ENCODE assay signal across 10 cellular contexts in genomic region chr17:76539631-76540271, GRCh38. TPM values are rescaled to one million over a fixed set of nuclear protein-coding genes. Genes with fewer than 3 reads are reported as not detected.
DNase-seq lines count a peak whose midpoint lies in the region; ATAC-seq and TF ChIP-seq lines count a peak whose summit lies in the region.
"Had no signal": no experiment of that assay in that cellular context is flagged by ENCODE, and none has a peak within 500 bp of the region (broad histone marks: within the 10 kb centered on the region; RNA-seq: fewer than 3 reads in every experiment).

TSS of gene PRCD (plus strand) at chr17:76540044. CDS start at chr17:76540142, 98 bp downstream.

- H3K79me2 ChIP-seq in smooth muscle cell (ENCODE audit: low read depth) = no peaks in the 10 kb centered on the region

- DNase-seq in GM12865 (ENCODE audit: low read depth) = no peak
- no peak for DNase-seq in activated naive CD8-positive, alpha-beta T cell treated with anti-CD3 and anti-CD28 coated beads, Interleukin-2, amount 10 ng/mL, durations not matched to agents 7 days and 5 days
- no peak for DNase-seq in smooth muscle cell (lab: John Stamatoyannopoulos, UW; ENCODE audit: unreplicated experiment)
- DNase-seq in T-helper 1 cell = no peak
- DNase-seq in HuH-7 (ENCODE audit: low spot score) = no peak
- DNase-seq: NCI-H524 treated with DMSO at 0.1 percent for 48 hours had no signal

- H2AFZ ChIP-seq in smooth muscle cell (ENCODE audit: low read depth) = no peak within 1 kb of the TSS

- peak; percentile 7 for TF ChIP-seq CTCF in GM12865 (IDR thresholded peaks at IDR 0.05; ENCODE audit: insufficient read depth, low read depth, low read length, missing control alignments)
- TF ChIP-seq CTCF in smooth muscle cell (IDR thresholded peaks at IDR 0.05; ENCODE audit: borderline replicate concordance, insufficient read depth, poor library complexity, severe bottlenecking) = peak; percentile 6

- H3K9me3 Mint-ChIP-seq in activated naive CD8-positive, alpha-beta T cell treated with anti-CD3 and anti-CD28 coated beads, Interleukin-2, amount 10 ng/mL, durations not matched to agents 7 days and 5 days = no peaks in the 10 kb centered on the region

- WGBS in smooth muscle cell (ENCODE audit: low lambda C conversion rate) = 81% methylated on average over 22 of the region's 22 CpGs

- ATAC-seq in activated naive CD8-positive, alpha-beta T cell treated with anti-CD3 and anti-CD28 coated beads, Interleukin-2, amount 10 ng/mL, durations not matched to agents 7 days and 5 days (ENCODE audit: low read depth) = no peak
- no peak for ATAC-seq in HG03571 (IDR thresholded peaks at IDR 0.05; ENCODE audit: unreplicated experiment)
- no peak for ATAC-seq in GM21367 (IDR thresholded peaks at IDR 0.05; ENCODE audit: unreplicated experiment)

- H3K27ac ChIP-seq in smooth muscle cell (ENCODE audit: low read depth) = no peak within 1 kb of the TSS

- H3K9me3 ChIP-seq in smooth muscle cell (replicated peaks; ENCODE audit: low read depth) = no peaks in the 10 kb centered on the region
- H3K9me3 ChIP-seq: adrenal gland had no signal

- no peaks in the 10 kb centered on the region for H3K36me3 ChIP-seq in smooth muscle cell (ENCODE audit: low read depth)
- H3K36me3 ChIP-seq: adrenal gland had no signal

- H4K20me1 ChIP-seq in smooth muscle cell (ENCODE audit: low read depth) = no peaks in the 10 kb centered on the region

- no peak within 1 kb of the TSS for H3K9ac ChIP-seq in smooth muscle cell (ENCODE audit: low read depth)

- peak within 1 kb of the TSS; percentile 95 for H3K4me2 ChIP-seq in smooth muscle cell

- H3K36me3 Mint-ChIP-seq in activated naive CD8-positive, alpha-beta T cell treated with anti-CD3 and anti-CD28 coated beads, Interleukin-2, amount 10 ng/mL, durations not matched to agents 7 days and 5 days = no peaks in the 10 kb centered on the region

- no peaks in the 10 kb centered on the region for H3K27me3 ChIP-seq in smooth muscle cell (ENCODE audit: low read depth)

- POLR2A ChIA-PET in activated naive CD8-positive, alpha-beta T cell treated with anti-CD3 and anti-CD28 coated beads, Interleukin-2, amount 10 ng/mL, durations not matched to agents 7 days and 5 days (lab: Charles Lee) = interaction anchor here (1.5 kb wide), 1 partner anchor 12 kb away, joined by 6 read pairs; no protein-coding TSS in a partner anchor

- peaks cover 6% of the 10 kb centered on the region for H3F3A ChIP-seq in smooth muscle cell (ENCODE audit: low read depth)

- H3K4me3 Mint-ChIP-seq in activated naive CD8-positive, alpha-beta T cell treated with anti-CD3 and anti-CD28 coated beads, Interleukin-2, amount 10 ng/mL, durations not matched to agents 7 days and 5 days = peak within 1 kb of the TSS; percentile 28

- H3K4me1 ChIP-seq in smooth muscle cell (ENCODE audit: low read depth) = peaks cover 24% of the 10 kb centered on the region

- H3K27ac Mint-ChIP-seq in activated naive CD8-positive, alpha-beta T cell treated with anti-CD3 and anti-CD28 coated beads, Interleukin-2, amount 10 ng/mL, durations not matched to agents 7 days and 5 days = no peak within 1 kb of the TSS

- H3K4me3 ChIP-seq in GM12865 (ENCODE audit: low read depth, low read length) = no peak within 1 kb of the TSS
- H3K4me3 ChIP-seq in iPS-11a (ENCODE audit: low read depth, low read length) = peak within 1 kb of the TSS; percentile 27
- H3K4me3 ChIP-seq in smooth muscle cell = peak within 1 kb of the TSS; percentile 40

- H3K4me1 Mint-ChIP-seq in activated naive CD8-positive, alpha-beta T cell treated with anti-CD3 and anti-CD28 coated beads, Interleukin-2, amount 10 ng/mL, durations not matched to agents 7 days and 5 days = peaks cover 11% of the 10 kb centered on the region

- peaks cover 36% of the 10 kb centered on the region for H3K27me3 Mint-ChIP-seq in activated naive CD8-positive, alpha-beta T cell treated with anti-CD3 and anti-CD28 coated beads, Interleukin-2, amount 10 ng/mL, durations not matched to agents 7 days and 5 days

RNA-seq across cellular contexts. Expression of gene PRCD, which starts in this region (rescaled TPM):
- 1 to 10 TPM in 1 of 2 experiments, under 1 TPM in 1; 0.78 to 1.1 TPM for total RNA-seq in activated naive CD8-positive, alpha-beta T cell treated with anti-CD3 and anti-CD28 coated beads, Interleukin-2, amount 10 ng/mL, durations not matched to agents 7 days and 5 days
- total RNA-seq in smooth muscle cell = 0.31 and 1.4 TPM in 2 replicates
- polyA plus RNA-seq in smooth muscle cell = 5.0 and 5.8 TPM in 2 replicates
